In the genomic region with DNA sequence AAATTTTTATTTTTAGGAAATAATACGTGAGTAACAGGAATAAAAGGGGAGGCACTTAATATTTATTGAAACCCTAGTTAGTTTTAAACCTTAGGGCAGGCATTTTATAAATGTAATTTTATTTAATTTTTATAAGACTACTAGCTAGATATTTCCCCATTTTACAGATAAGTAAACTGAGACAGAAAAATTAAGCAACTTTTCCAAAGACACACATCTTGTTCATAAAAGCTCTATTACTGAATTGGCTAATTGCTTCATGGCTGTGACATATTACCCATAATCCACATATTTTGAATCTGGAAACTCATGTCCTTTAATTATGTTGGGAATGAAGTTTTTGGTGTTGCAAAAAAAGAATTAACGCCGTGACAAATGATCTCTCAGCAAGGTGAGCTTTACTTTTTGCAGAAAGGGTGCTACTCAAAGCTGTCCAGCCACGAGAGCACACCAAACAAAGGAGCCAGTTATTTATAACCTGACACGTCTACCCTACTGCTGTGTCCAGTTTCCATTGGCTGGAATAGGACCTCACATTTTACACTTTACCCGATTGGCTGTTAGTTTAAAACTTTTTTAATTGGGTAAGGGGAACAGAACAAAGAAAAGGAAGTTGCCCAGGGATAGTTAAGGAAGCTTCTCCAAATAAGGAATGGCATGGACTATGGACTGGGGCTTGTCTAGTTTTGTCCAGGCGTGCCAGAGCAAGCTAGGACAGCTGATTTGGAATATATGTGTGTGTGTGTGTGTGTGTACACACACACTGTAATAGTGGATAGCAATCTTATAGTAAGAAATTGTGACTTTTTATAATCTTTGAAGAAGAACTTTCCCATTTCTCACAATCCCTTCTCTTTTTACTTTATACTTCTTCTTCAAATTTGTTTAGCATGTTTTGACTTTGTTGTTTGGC, we compare ENCODE assay signal across 1 cellular context.
A peak's percentile ranks its signal among the peaks of the same experiment; 100 is the strongest.
TF ChIP-seq lines count a peak whose summit lies in the region.

No MANE protein-coding gene starts in this region.

TF ChIP-seq in HepG2, 621 proteins besides CTCF, POLR2A, EP300 and RAD21 (continued from another document):
- TF ChIP-seq, protein P1, sequence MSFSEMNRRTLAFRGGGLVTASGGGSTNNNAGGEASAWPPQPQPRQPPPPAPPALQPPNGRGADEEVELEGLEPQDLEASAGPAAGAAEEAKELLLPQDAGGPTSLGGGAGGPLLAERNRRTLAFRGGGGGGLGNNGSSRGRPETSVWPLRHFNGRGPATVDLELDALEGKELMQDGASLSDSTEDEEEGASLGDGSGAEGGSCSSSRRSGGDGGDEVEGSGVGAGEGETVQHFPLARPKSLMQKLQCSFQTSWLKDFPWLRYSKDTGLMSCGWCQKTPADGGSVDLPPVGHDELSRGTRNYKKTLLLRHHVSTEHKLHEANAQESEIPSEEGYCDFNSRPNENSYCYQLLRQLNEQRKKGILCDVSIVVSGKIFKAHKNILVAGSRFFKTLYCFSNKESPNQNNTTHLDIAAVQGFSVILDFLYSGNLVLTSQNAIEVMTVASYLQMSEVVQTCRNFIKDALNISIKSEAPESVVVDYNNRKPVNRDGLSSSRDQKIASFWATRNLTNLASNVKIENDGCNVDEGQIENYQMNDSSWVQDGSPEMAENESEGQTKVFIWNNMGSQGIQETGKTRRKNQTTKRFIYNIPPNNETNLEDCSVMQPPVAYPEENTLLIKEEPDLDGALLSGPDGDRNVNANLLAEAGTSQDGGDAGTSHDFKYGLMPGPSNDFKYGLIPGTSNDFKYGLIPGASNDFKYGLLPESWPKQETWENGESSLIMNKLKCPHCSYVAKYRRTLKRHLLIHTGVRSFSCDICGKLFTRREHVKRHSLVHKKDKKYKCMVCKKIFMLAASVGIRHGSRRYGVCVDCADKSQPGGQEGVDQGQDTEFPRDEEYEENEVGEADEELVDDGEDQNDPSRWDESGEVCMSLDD (CRISPR knock-in tag; IDR thresholded peaks at IDR 0.05; ENCODE audit: borderline replicate concordance): no peak
- no peak for TF ChIP-seq NFIC (IDR thresholded peaks at IDR 0.05; ENCODE audit: low read length)
- TF ChIP-seq, protein P2, sequence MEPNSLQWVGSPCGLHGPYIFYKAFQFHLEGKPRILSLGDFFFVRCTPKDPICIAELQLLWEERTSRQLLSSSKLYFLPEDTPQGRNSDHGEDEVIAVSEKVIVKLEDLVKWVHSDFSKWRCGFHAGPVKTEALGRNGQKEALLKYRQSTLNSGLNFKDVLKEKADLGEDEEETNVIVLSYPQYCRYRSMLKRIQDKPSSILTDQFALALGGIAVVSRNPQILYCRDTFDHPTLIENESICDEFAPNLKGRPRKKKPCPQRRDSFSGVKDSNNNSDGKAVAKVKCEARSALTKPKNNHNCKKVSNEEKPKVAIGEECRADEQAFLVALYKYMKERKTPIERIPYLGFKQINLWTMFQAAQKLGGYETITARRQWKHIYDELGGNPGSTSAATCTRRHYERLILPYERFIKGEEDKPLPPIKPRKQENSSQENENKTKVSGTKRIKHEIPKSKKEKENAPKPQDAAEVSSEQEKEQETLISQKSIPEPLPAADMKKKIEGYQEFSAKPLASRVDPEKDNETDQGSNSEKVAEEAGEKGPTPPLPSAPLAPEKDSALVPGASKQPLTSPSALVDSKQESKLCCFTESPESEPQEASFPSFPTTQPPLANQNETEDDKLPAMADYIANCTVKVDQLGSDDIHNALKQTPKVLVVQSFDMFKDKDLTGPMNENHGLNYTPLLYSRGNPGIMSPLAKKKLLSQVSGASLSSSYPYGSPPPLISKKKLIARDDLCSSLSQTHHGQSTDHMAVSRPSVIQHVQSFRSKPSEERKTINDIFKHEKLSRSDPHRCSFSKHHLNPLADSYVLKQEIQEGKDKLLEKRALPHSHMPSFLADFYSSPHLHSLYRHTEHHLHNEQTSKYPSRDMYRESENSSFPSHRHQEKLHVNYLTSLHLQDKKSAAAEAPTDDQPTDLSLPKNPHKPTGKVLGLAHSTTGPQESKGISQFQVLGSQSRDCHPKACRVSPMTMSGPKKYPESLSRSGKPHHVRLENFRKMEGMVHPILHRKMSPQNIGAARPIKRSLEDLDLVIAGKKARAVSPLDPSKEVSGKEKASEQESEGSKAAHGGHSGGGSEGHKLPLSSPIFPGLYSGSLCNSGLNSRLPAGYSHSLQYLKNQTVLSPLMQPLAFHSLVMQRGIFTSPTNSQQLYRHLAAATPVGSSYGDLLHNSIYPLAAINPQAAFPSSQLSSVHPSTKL (CRISPR knock-in tag; IDR thresholded peaks at IDR 0.05): peak; percentile 56
- TF ChIP-seq NCOR1 (IDR thresholded peaks at IDR 0.05; ENCODE audit: borderline replicate concordance, low read length): peak; percentile 46; the same call in 1 of the 2 replicates
- 0 out of 2 replicates have a peak, but pooled peaks have one; percentile 44 for TF ChIP-seq FOXJ3 (CRISPR knock-in tag; IDR thresholded peaks at IDR 0.05; ENCODE audit: borderline replicate concordance)
- TF ChIP-seq, protein P3, sequence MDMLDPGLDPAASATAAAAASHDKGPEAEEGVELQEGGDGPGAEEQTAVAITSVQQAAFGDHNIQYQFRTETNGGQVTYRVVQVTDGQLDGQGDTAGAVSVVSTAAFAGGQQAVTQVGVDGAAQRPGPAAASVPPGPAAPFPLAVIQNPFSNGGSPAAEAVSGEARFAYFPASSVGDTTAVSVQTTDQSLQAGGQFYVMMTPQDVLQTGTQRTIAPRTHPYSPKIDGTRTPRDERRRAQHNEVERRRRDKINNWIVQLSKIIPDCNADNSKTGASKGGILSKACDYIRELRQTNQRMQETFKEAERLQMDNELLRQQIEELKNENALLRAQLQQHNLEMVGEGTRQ (IDR thresholded peaks at IDR 0.05; ENCODE audit: low read depth, low read length): no peak
- TF ChIP-seq, protein P3 (CRISPR knock-in tag; IDR thresholded peaks at IDR 0.05; ENCODE audit: borderline replicate concordance): peak; percentile 37; the same call in 1 of the 2 replicates
- TF ChIP-seq TP53 (CRISPR knock-in tag; conservative IDR thresholded peaks at IDR 0.05): peak; percentile 95; the same call in 1 of the 2 replicates
- TF ChIP-seq ZMYM4 (CRISPR knock-in tag; IDR thresholded peaks at IDR 0.05): peak; percentile 91
- TF ChIP-seq, protein P4, sequence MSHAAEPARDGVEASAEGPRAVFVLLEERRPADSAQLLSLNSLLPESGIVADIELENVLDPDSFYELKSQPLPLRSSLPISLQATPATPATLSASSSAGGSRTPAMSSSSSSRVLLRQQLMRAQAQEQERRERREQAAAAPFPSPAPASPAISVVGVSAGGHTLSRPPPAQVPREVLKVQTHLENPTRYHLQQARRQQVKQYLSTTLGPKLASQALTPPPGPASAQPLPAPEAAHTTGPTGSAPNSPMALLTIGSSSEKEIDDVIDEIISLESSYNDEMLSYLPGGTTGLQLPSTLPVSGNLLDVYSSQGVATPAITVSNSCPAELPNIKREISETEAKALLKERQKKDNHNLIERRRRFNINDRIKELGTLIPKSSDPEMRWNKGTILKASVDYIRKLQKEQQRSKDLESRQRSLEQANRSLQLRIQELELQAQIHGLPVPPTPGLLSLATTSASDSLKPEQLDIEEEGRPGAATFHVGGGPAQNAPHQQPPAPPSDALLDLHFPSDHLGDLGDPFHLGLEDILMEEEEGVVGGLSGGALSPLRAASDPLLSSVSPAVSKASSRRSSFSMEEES (CRISPR knock-in tag; IDR thresholded peaks at IDR 0.05): 0 out of 2 replicates have a peak, but pooled peaks have one; percentile 12
- peak; percentile 74 for TF ChIP-seq ZNF629 (CRISPR knock-in tag; conservative IDR thresholded peaks at IDR 0.05)
- TF ChIP-seq, protein P5, sequence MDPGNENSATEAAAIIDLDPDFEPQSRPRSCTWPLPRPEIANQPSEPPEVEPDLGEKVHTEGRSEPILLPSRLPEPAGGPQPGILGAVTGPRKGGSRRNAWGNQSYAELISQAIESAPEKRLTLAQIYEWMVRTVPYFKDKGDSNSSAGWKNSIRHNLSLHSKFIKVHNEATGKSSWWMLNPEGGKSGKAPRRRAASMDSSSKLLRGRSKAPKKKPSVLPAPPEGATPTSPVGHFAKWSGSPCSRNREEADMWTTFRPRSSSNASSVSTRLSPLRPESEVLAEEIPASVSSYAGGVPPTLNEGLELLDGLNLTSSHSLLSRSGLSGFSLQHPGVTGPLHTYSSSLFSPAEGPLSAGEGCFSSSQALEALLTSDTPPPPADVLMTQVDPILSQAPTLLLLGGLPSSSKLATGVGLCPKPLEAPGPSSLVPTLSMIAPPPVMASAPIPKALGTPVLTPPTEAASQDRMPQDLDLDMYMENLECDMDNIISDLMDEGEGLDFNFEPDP (CRISPR knock-in tag; conservative IDR thresholded peaks at IDR 0.05): no peak
- TF ChIP-seq PAWR (CRISPR knock-in tag; IDR thresholded peaks at IDR 0.05; ENCODE audit: borderline replicate concordance): no peak
- TF ChIP-seq RBFOX2 (IDR thresholded peaks at IDR 0.05; ENCODE audit: low read depth, low read length): no peak
- TF ChIP-seq SOX13 (IDR thresholded peaks at IDR 0.05): no peak
- TF ChIP-seq SOX13 (CRISPR knock-in tag; conservative IDR thresholded peaks at IDR 0.05 in 1 of 2, IDR thresholded peaks at IDR 0.05 in 1 of 2): peak in 1 of 2 experiments; percentile 59; a peak in 1 of 4 replicates
- 0 out of 2 replicates have a peak, but pooled peaks have one; percentile 34 for TF ChIP-seq MAF1 (CRISPR knock-in tag; IDR thresholded peaks at IDR 0.05; ENCODE audit: borderline replicate concordance)
- TF ChIP-seq ZNF792 (CRISPR knock-in tag; IDR thresholded peaks at IDR 0.05): no peak
- TF ChIP-seq, protein P6, sequence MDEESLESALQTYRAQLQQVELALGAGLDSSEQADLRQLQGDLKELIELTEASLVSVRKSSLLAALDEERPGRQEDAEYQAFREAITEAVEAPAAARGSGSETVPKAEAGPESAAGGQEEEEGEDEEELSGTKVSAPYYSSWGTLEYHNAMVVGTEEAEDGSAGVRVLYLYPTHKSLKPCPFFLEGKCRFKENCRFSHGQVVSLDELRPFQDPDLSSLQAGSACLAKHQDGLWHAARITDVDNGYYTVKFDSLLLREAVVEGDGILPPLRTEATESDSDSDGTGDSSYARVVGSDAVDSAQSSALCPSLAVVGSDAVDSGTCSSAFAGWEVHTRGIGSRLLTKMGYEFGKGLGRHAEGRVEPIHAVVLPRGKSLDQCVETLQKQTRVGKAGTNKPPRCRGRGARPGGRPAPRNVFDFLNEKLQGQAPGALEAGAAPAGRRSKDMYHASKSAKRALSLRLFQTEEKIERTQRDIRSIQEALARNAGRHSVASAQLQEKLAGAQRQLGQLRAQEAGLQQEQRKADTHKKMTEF (CRISPR knock-in tag; IDR thresholded peaks at IDR 0.05): 0 out of 2 replicates have a peak, but pooled peaks have one; percentile 38
- TF ChIP-seq SMAD1 (CRISPR knock-in tag; IDR thresholded peaks at IDR 0.05; ENCODE audit: borderline replicate concordance, low read depth): no peak
- peak; percentile 51 for TF ChIP-seq FOXA3 (CRISPR knock-in tag; IDR thresholded peaks at IDR 0.05)
- TF ChIP-seq, protein P7, sequence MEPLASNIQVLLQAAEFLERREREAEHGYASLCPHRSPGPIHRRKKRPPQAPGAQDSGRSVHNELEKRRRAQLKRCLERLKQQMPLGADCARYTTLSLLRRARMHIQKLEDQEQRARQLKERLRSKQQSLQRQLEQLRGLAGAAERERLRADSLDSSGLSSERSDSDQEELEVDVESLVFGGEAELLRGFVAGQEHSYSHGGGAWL (CRISPR knock-in tag; IDR thresholded peaks at IDR 0.05): no peak
- TF ChIP-seq SETDB1 (CRISPR knock-in tag; IDR thresholded peaks at IDR 0.05; ENCODE audit: borderline replicate concordance): no peak
- TF ChIP-seq FOXM1 (CRISPR knock-in tag; IDR thresholded peaks at IDR 0.05): no peak
TF ChIP-seq in HepG2: peak in this region for 45.
